1 cellular context compared by ENCODE assay signal in the genomic region with DNA sequence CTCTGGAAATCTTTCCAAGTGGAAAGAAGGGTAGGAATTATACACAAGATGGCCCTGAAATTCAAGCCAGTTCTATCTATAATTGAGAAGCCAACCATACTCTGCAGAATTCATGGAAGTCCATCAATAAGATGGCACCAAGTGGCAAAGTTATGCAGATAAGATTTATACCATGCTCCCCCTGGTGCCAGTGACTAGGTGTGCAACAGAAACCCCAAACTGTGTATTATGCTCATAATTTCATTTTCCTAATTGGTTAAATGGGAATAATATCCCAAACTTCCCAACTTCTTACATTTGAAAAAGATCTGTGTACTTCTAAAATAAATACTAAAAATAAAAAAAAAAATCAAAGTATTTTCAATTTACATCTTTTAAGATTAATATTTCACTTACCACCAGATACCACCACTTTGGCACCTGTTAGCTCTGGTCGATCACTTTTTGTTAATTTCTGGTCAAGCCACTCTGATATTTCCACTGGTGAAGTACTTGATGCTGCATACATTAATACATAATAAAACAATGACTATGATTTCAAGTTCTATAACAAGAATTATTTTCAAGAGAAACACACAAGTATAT.
TF ChIP-seq lines count a peak whose summit lies in the region.

No MANE protein-coding gene starts in this region.

TF ChIP-seq in GM23338, 12 proteins besides CTCF, POLR2A, EP300 and RAD21 (continued from another document):
- TF ChIP-seq, protein P1, sequence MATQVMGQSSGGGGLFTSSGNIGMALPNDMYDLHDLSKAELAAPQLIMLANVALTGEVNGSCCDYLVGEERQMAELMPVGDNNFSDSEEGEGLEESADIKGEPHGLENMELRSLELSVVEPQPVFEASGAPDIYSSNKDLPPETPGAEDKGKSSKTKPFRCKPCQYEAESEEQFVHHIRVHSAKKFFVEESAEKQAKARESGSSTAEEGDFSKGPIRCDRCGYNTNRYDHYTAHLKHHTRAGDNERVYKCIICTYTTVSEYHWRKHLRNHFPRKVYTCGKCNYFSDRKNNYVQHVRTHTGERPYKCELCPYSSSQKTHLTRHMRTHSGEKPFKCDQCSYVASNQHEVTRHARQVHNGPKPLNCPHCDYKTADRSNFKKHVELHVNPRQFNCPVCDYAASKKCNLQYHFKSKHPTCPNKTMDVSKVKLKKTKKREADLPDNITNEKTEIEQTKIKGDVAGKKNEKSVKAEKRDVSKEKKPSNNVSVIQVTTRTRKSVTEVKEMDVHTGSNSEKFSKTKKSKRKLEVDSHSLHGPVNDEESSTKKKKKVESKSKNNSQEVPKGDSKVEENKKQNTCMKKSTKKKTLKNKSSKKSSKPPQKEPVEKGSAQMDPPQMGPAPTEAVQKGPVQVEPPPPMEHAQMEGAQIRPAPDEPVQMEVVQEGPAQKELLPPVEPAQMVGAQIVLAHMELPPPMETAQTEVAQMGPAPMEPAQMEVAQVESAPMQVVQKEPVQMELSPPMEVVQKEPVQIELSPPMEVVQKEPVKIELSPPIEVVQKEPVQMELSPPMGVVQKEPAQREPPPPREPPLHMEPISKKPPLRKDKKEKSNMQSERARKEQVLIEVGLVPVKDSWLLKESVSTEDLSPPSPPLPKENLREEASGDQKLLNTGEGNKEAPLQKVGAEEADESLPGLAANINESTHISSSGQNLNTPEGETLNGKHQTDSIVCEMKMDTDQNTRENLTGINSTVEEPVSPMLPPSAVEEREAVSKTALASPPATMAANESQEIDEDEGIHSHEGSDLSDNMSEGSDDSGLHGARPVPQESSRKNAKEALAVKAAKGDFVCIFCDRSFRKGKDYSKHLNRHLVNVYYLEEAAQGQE (IDR thresholded peaks at IDR 0.05; ENCODE audit: unreplicated experiment), result no peak
- TF ChIP-seq CREB1 (CRISPR knock-in tag; IDR thresholded peaks at IDR 0.05; ENCODE audit: low read depth) (no peak), ZNF114 (CRISPR knock-in tag; IDR thresholded peaks at IDR 0.05) (no peak), EZH2phosphoT487 (IDR thresholded peaks at IDR 0.05; ENCODE audit: unreplicated experiment) (no peak)
- TF ChIP-seq, protein P2, sequence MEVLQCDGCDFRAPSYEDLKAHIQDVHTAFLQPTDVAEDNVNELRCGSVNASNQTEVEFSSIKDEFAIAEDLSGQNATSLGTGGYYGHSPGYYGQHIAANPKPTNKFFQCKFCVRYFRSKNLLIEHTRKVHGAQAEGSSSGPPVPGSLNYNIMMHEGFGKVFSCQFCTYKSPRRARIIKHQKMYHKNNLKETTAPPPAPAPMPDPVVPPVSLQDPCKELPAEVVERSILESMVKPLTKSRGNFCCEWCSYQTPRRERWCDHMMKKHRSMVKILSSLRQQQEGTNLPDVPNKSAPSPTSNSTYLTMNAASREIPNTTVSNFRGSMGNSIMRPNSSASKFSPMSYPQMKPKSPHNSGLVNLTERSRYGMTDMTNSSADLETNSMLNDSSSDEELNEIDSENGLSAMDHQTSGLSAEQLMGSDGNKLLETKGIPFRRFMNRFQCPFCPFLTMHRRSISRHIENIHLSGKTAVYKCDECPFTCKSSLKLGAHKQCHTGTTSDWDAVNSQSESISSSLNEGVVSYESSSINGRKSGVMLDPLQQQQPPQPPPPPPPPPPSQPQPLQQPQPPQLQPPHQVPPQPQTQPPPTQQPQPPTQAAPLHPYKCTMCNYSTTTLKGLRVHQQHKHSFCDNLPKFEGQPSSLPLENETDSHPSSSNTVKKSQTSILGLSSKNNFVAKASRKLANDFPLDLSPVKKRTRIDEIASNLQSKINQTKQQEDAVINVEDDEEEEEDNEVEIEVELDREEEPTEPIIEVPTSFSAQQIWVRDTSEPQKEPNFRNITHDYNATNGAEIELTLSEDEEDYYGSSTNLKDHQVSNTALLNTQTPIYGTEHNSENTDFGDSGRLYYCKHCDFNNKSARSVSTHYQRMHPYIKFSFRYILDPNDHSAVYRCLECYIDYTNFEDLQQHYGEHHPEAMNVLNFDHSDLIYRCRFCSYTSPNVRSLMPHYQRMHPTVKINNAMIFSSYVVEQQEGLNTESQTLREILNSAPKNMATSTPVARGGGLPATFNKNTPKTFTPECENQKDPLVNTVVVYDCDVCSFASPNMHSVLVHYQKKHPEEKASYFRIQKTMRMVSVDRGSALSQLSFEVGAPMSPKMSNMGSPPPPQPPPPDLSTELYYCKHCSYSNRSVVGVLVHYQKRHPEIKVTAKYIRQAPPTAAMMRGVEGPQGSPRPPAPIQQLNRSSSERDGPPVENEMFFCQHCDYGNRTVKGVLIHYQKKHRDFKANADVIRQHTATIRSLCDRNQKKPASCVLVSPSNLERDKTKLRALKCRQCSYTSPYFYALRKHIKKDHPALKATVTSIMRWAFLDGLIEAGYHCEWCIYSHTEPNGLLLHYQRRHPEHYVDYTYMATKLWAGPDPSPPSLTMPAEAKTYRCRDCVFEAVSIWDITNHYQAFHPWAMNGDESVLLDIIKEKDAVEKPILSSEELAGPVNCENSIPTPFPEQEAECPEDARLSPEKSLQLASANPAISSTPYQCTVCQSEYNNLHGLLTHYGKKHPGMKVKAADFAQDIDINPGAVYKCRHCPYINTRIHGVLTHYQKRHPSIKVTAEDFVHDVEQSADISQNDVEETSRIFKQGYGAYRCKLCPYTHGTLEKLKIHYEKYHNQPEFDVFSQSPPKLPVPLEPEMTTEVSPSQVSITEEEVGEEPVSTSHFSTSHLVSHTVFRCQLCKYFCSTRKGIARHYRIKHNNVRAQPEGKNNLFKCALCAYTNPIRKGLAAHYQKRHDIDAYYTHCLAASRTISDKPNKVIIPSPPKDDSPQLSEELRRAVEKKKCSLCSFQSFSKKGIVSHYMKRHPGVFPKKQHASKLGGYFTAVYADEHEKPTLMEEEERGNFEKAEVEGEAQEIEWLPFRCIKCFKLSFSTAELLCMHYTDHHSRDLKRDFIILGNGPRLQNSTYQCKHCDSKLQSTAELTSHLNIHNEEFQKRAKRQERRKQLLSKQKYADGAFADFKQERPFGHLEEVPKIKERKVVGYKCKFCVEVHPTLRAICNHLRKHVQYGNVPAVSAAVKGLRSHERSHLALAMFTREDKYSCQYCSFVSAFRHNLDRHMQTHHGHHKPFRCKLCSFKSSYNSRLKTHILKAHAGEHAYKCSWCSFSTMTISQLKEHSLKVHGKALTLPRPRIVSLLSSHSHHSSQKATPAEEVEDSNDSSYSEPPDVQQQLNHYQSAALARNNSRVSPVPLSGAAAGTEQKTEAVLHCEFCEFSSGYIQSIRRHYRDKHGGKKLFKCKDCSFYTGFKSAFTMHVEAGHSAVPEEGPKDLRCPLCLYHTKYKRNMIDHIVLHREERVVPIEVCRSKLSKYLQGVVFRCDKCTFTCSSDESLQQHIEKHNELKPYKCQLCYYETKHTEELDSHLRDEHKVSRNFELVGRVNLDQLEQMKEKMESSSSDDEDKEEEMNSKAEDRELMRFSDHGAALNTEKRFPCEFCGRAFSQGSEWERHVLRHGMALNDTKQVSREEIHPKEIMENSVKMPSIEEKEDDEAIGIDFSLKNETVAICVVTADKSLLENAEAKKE (CRISPR knock-in tag; IDR thresholded peaks at IDR 0.05), result no peak
- TF ChIP-seq, protein P3, sequence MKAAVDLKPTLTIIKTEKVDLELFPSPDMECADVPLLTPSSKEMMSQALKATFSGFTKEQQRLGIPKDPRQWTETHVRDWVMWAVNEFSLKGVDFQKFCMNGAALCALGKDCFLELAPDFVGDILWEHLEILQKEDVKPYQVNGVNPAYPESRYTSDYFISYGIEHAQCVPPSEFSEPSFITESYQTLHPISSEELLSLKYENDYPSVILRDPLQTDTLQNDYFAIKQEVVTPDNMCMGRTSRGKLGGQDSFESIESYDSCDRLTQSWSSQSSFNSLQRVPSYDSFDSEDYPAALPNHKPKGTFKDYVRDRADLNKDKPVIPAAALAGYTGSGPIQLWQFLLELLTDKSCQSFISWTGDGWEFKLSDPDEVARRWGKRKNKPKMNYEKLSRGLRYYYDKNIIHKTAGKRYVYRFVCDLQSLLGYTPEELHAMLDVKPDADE (IDR thresholded peaks at IDR 0.05), result no peak
